1 cellular context compared by ENCODE assay signal in genomic region chr15:46961795-46962194, GRCh38.
TF ChIP-seq lines count a peak whose summit lies in the region.

No MANE protein-coding gene starts in this region.

TF ChIP-seq in SK-N-SH treated with all-trans-retinoic acid at 6 μM for 48 hours, 23 proteins besides CTCF, POLR2A, EP300 and RAD21 (continued from another document):
- TF ChIP-seq CSRNP3 (CRISPR knock-in tag; IDR thresholded peaks at IDR 0.05) (0 out of 2 replicates have a peak, but pooled peaks have one; percentile 44), SNAI2 (CRISPR knock-in tag; IDR thresholded peaks at IDR 0.05) (0 out of 2 replicates have a peak, but pooled peaks have one; percentile 41), ZFP30 (CRISPR knock-in tag; IDR thresholded peaks at IDR 0.05) (peak; percentile 50; the same call in 1 of the 2 replicates)
TF ChIP-seq in SK-N-SH treated with all-trans-retinoic acid at 6 μM for 48 hours: peak in this region for 12.
